Comparison of ENCODE assay signal across 10 cellular contexts in the genomic region with DNA sequence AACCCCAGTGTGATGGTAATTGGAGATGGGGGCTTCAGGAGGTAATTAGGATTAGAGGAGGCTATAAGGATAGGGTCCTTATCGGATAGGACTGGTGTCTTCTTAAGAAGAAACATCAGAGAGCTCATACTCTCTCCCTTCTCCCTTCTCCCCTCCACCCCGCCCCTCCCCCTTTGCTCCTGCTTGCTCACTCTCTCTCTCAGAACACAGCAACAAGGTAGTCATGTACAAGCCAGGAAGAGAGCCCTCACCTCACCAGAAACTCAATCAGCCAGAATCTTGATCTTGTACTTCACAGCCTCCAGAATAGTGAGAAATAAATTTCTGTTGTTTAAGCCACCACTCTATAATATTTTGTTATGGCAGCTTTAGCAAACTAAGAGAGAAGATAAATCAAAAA. TPM values are rescaled to one million over a fixed set of nuclear protein-coding genes. Genes with fewer than 3 reads are reported as not detected.
A peak's percentile ranks its signal among the peaks of the same experiment; 100 is the strongest.
DNase-seq lines count a peak whose midpoint lies in the region; ATAC-seq and TF ChIP-seq lines count a peak whose summit lies in the region.
"Had no signal": no experiment of that assay in that cellular context is flagged by ENCODE, and none has a peak within 500 bp of the region (broad histone marks: within the 10 kb centered on the region; RNA-seq: fewer than 3 reads in every experiment).

No MANE protein-coding gene starts in this region.

- intact Hi-C loops in OCI-LY7 (cut with micrococcal nuclease; ENCODE audit: unreplicated experiment) (no loop called here), transverse colon (cut with DNase I; ENCODE audit: low total_unique reads) (no loop called here)

- no peaks in the 10 kb centered on the region for H4K20me1 ChIP-seq in SK-N-SH (ENCODE audit: insufficient read depth)
- no peaks in the 10 kb centered on the region for H4K20me1 ChIP-seq in OCI-LY7 (ENCODE audit: insufficient read depth, low read length)

- in situ Hi-C loops in transverse colon (cut with MboI; ENCODE audit: low pct_ligation_motif_present in 1 of 4, low pct_unique_long_range_greater_than_20kb in 1 of 4, low sequenced_read_pairs in 3 of 4): loop anchor here in 1 of 4 donors (25.0 kb wide), 1 partner anchor 163 kb away; the partner anchor contains the start of gene DDX60

- H3K9me2 ChIP-seq in SK-N-SH (no peaks in the 10 kb centered on the region), OCI-LY7 (ENCODE audit: insufficient read depth, low read length) (no peaks in the 10 kb centered on the region)

- no peak for TF ChIP-seq EP300 in SK-N-SH (IDR thresholded peaks at IDR 0.05; ENCODE audit: borderline replicate concordance in 1 of 2, low read depth in 1 of 2, low read length in 1 of 2)
- TF ChIP-seq EP300 in transverse colon (IDR thresholded peaks at IDR 0.05; ENCODE audit: low read depth): no peak

- peaks cover 25% of the 10 kb centered on the region for H3F3A ChIP-seq in SK-N-SH (replicated peaks; ENCODE audit: insufficient read depth)

- H3K4me1 ChIP-seq in SK-N-SH (ENCODE audit: control insufficient read depth in 1 of 2, insufficient read depth in 2 of 2, low read depth in 1 of 2, low read length in 1 of 2): peaks cover 9 to 18% of the 10 kb centered on the region in 2 experiments; a peak in 3 of 4 replicates
- H3K4me1 ChIP-seq in OCI-LY7 (ENCODE audit: insufficient read depth, low read length, poor library complexity, severe bottlenecking): no peaks in the 10 kb centered on the region
- peaks cover 0 to 31% (median 0%) of the 10 kb centered on the region in 4 donors for H3K4me1 ChIP-seq in transverse colon

- no peak overlapping the region for H3K4me2 ChIP-seq in SK-N-SH
- H3K4me2 ChIP-seq in OCI-LY7 (ENCODE audit: low read length): no peak overlapping the region

- peak overlapping the region in 1 of 2 experiments; percentile 77; a peak in 2 of 4 replicates for H3K27ac ChIP-seq in SK-N-SH (ENCODE audit: low read depth in 2 of 2, low read length in 1 of 2)
- no peak overlapping the region for H3K27ac ChIP-seq in OCI-LY7 (ENCODE audit: low read depth, low read length, poor library complexity, severe bottlenecking)
- H3K27ac ChIP-seq in transverse colon: no peak overlapping the region
- H3K27ac ChIP-seq: vagina had no signal

- TF ChIP-seq POLR2A in transverse colon (IDR thresholded peaks at IDR 0.05): no peak

- H3K9ac ChIP-seq in SK-N-SH: no peak overlapping the region; the same call in 1 of the 2 replicates

- H3K36me3 ChIP-seq in SK-N-SH (replicated peaks in 1 of 2; ENCODE audit: control insufficient read depth in 1 of 2, insufficient read depth in 2 of 2, low read length in 1 of 2): peaks cover 10 to 14% of the 10 kb centered on the region in 2 experiments
- H3K36me3 ChIP-seq in MG63: peaks cover 16% of the 10 kb centered on the region
- H3K36me3 ChIP-seq in OCI-LY7 (ENCODE audit: insufficient read depth, low read length): no peaks in the 10 kb centered on the region
- H3K36me3 ChIP-seq in transverse colon: peaks cover 0 to 14% (median 5%) of the 10 kb centered on the region in 4 donors

- CTCF ChIA-PET in SK-N-SH (lab: Yijun Ruan, JAX) (interaction anchor here (1.3 kb wide), 1 partner anchor 87 kb away, joined by 4 read pairs; no protein-coding TSS in a partner anchor), OCI-LY7 (lab: Charles Lee; ENCODE audit: unreplicated experiment) (no interaction called here)

- no TSS peak for BruUV-seq in OCI-LY7 (replicated peaks; lab: Mats Ljungman, UMichigan)

- 87% methylated on average over 2 of the region's 2 CpGs for WGBS in SK-N-SH (ENCODE audit: low lambda C conversion rate)
- 92 to 100% methylated on average over 1 to 2 of the region's 2 CpGs for WGBS in transverse colon (ENCODE audit: low coverage in 1 of 2), 2 donors

- DNase-seq in SK-N-SH (no peak), MG63 (peak; percentile 5), cardiac fibroblast (ENCODE audit: low read depth in 2 of 2) (peak; percentile 10 to 35), OCI-LY7 (ENCODE audit: low spot score) (no peak), transverse colon (no peak)
- peak; percentile 33 for DNase-seq in stimulated activated CD4-positive, alpha-beta T cell treated with anti-CD3 and anti-CD28 coated beads, Interleukin-12 subunit alpha, Interleukin-12 subunit beta, amount 100 ng/mL, for 4 hours
- DNase-seq: GOT3 had no signal

- POLR2A ChIA-PET in SK-N-SH (lab: Yijun Ruan, JAX): interaction anchor here (0.6 kb wide), 1 partner anchor 81 kb away, joined by 3 read pairs; no protein-coding TSS in a partner anchor
- POLR2A ChIA-PET in OCI-LY7 (lab: Charles Lee): no interaction called here

- no peak for TF ChIP-seq RAD21 in SK-N-SH (IDR thresholded peaks at IDR 0.05; ENCODE audit: low read length)

- 0 out of 2 replicates have a peak overlapping the region, but pooled peaks have one; percentile 73 for H2AFZ ChIP-seq in SK-N-SH (ENCODE audit: low read depth)
- no peak overlapping the region for H2AFZ ChIP-seq in OCI-LY7 (ENCODE audit: low read length)

- H3K79me2 ChIP-seq in SK-N-SH (ENCODE audit: insufficient read depth) (peaks cover 30% of the 10 kb centered on the region; the same call in 1 of the 2 replicates), OCI-LY7 (ENCODE audit: insufficient read depth, low read depth, low read length) (no peaks in the 10 kb centered on the region)

- H3K4me3 ChIP-seq in SK-N-SH (ENCODE audit: low read depth in 2 of 2, low read length in 1 of 2) (no peak overlapping the region), MG63 (no peak overlapping the region), cardiac fibroblast (replicated peaks in 1 of 2; ENCODE audit: low read depth in 2 of 2, low read length in 2 of 2) (no peak overlapping the region), OCI-LY7 (ENCODE audit: low read depth, low read length, poor library complexity, severe bottlenecking) (no peak overlapping the region), transverse colon (no peak overlapping the region)
- H3K4me3 ChIP-seq: vagina had no signal

- no peaks in the 10 kb centered on the region for H3K27me3 ChIP-seq in SK-N-SH (ENCODE audit: insufficient read depth)
- no peaks in the 10 kb centered on the region for H3K27me3 ChIP-seq in MG63
- no peaks in the 10 kb centered on the region for H3K27me3 ChIP-seq in transverse colon
- H3K27me3 ChIP-seq: vagina had no signal

- TF ChIP-seq CTCF in SK-N-SH (IDR thresholded peaks at IDR 0.05) (no peak), cardiac fibroblast (IDR thresholded peaks at IDR 0.05; ENCODE audit: low read depth, low read length) (no peak), OCI-LY7 (conservative IDR thresholded peaks at IDR 0.05; ENCODE audit: low read length) (no peak), transverse colon (IDR thresholded peaks at IDR 0.05) (no peak)

- H3K9me3 ChIP-seq in SK-N-SH (no peaks in the 10 kb centered on the region), MG63 (peaks cover 3% of the 10 kb centered on the region; the same call in 1 of the 2 replicates), OCI-LY7 (ENCODE audit: low read length) (no peaks in the 10 kb centered on the region), transverse colon (no peaks in the 10 kb centered on the region)
- H3K9me3 ChIP-seq: vagina had no signal

- ATAC-seq in SK-N-SH treated with all-trans-retinoic acid at 6 μM for 48 hours (no peak), HG02852 (IDR thresholded peaks at IDR 0.05; ENCODE audit: unreplicated experiment) (no peak)

TF ChIP-seq in SK-N-SH, 30 proteins besides CTCF, POLR2A, EP300 and RAD21 (continues in another document):
- TF ChIP-seq YY1 (IDR thresholded peaks at IDR 0.05; ENCODE audit: low read depth) (no peak), PBX3 (IDR thresholded peaks at IDR 0.05) (no peak), GABPA (IDR thresholded peaks at IDR 0.05; ENCODE audit: low read depth) (no peak), TCF12 (IDR thresholded peaks at IDR 0.05) (no peak)

TF ChIP-seq in SK-N-SH treated with all-trans-retinoic acid at 6 μM for 48 hours, 23 proteins besides CTCF, POLR2A, EP300 and RAD21:
- no peak for TF ChIP-seq BACH2 (CRISPR knock-in tag; IDR thresholded peaks at IDR 0.05; ENCODE audit: borderline replicate concordance)

RNA-seq across cellular contexts. Expression of gene DDX60L, which starts 4.5 kb away (rescaled TPM):
- polyA plus RNA-seq in SK-N-SH (2012; rRNA removed): 5.6 and 7.1 TPM in 2 replicates
- polyA plus RNA-seq in SK-N-SH (2012; cell fraction: cytosol; rRNA removed): 6.1 and 6.6 TPM in 2 replicates
- polyA plus RNA-seq in SK-N-SH (2012; cell fraction: nucleus; rRNA removed): 10.6 and 21.5 TPM in 2 replicates
- total RNA-seq in MG63 (2014; rRNA removed; shearing (Covaris generic); ENCODE audit: low replicate concordance): 7.6 and 8.1 TPM in 2 replicates
- 0.15 and 0.41 TPM in 2 replicates for total RNA-seq in OCI-LY7 (2014; rRNA removed; shearing (Covaris generic))
- total RNA-seq in OCI-LY7 (2022) (0.30 TPM in 1 of 2 replicates, not detected in the other), transverse colon (10 to 100 TPM in 3 of 4 donors, 1 to 10 TPM in 1; 8.4 to 65.8 (median 51.9) TPM)

RNA-seq across cellular contexts. Expression of gene PALLD, which starts 21.1 kb away (rescaled TPM):
- polyA plus RNA-seq in SK-N-SH (2012; rRNA removed): 22.4 and 33.0 TPM in 2 replicates
- 54.6 and 60.0 TPM in 2 replicates for polyA plus RNA-seq in SK-N-SH (2012; cell fraction: cytosol; rRNA removed)
- 38.7 and 55.5 TPM in 2 replicates for polyA plus RNA-seq in SK-N-SH (2012; cell fraction: nucleus; rRNA removed)
- total RNA-seq in MG63 (2014; rRNA removed; shearing (Covaris generic); ENCODE audit: low replicate concordance): 40.2 and 46.8 TPM in 2 replicates
- total RNA-seq in OCI-LY7 (2014; rRNA removed; shearing (Covaris generic)): 0.18 and 0.73 TPM in 2 replicates
- 2.5 and 2.8 TPM in 2 replicates for total RNA-seq in OCI-LY7 (2022)
- 100 to 1,000 TPM; 230 to 309 (median 278) TPM for total RNA-seq in transverse colon

Comparison
In these comparisons a context has a peak if more than half of its experiments do, and no peak if none do; other contexts are left out.
1. DNase-seq: peak in MG63 (single experiment), cardiac fibroblast (2 of 2) and stimulated activated CD4-positive, alpha-beta T cell treated with anti-CD3 and anti-CD28 coated beads, Interleukin-12 subunit alpha, Interleukin-12 subunit beta, amount 100 ng/mL, for 4 hours (single experiment); none in SK-N-SH (single experiment), OCI-LY7 (single experiment) and transverse colon (single experiment).
2. RNA of gene PALLD, which starts 21.1 kb away (total RNA-seq): 230 to 309 TPM in transverse colon and 40.2 to 46.8 TPM in MG63; 0.18 to 2.8 TPM in OCI-LY7; every median in the first group is over 10 times any median in the second.